ENCODE assay signal across 23 cellular contexts in the genomic region with DNA sequence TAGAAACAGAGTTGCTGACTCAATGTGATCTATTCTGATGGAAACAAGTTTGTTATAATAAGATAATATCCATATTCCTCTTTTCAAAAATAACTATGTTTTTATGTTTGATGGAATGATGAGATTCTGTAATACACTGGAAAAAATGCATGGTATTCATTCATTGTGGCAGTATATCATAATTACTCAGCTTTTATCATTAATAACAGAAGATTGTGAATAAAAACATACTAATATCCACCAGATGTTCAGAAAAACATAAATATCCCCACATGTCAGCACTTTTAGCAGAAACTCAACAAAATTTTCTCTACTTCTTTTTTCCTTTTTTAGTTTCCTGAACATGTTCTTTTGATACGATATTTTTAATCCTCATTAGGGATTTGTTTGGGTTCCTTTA.
"Had no signal": no experiment of that assay in that cellular context is flagged by ENCODE, and none has a peak within 500 bp of the region (broad histone marks: within the 10 kb centered on the region; RNA-seq: fewer than 3 reads in every experiment).

No MANE protein-coding gene starts in this region.

- H3K27ac ChIP-seq: ascending aorta, breast epithelium, esophagus muscularis mucosa, prostate gland, right atrium auricular region, tibial artery, VCaP had no signal

- H3K4me1 ChIP-seq: ascending aorta, breast epithelium, prostate gland, right atrium auricular region, tibial artery had no signal

- H3K36me3 ChIP-seq: ascending aorta, breast epithelium, esophagus muscularis mucosa, prostate gland, right atrium auricular region, tibial artery had no signal

- DNase-seq: activated CD4-positive, CD25-positive, alpha-beta regulatory T cell treated with anti-CD3 and anti-CD28 coated beads, Interleukin-2, amount 50 U/mL, for 72 hours; activated CD8-positive, alpha-beta memory T cell treated with anti-CD3 and anti-CD28 coated beads for 24 hours; activated CD8-positive, alpha-beta memory T cell treated with anti-CD3 and anti-CD28 coated beads, Interleukin-2, amount 50 U/mL, for 48 hours; activated effector memory CD4-positive, alpha-beta T cell treated with anti-CD3 and anti-CD28 coated beads, Interleukin-2, amount 50 U/mL, for 16 hours; activated naive CD4-positive, alpha-beta T cell treated with anti-CD3 and anti-CD28 coated beads, Interleukin-2, amount 50 U/mL, for 16 hours; activated T-cell treated with anti-CD3 and anti-CD28 coated beads, Interleukin-2, amount 50 U/mL, for 48 hours; cortex of kidney; hypothalamus; midbrain; nephron progenitor cell; nucleus accumbens; stimulated activated CD4-positive, alpha-beta T cell treated with anti-CD3 and anti-CD28 coated beads, Interleukin-2, amount 100 ng/mL, for 24 hours; stimulated activated naive CD4-positive, alpha-beta T cell treated with Interleukin-2 at 50 U/mL for 16 hours; substantia nigra; T-helper 2 cell; tibial artery had no signal

- H3K4me3 ChIP-seq: ascending aorta, breast epithelium, esophagus muscularis mucosa, lung, prostate gland, right atrium auricular region, tibial artery had no signal

- H3K9me3 ChIP-seq: ascending aorta, breast epithelium, esophagus muscularis mucosa, prostate gland, right atrium auricular region, tibial artery had no signal

- H3K27me3 ChIP-seq: ascending aorta, breast epithelium, esophagus muscularis mucosa, right atrium auricular region, tibial artery had no signal
